In genomic region chr13:76983676-76984075, GRCh38 we compare ENCODE assay signal across 38 cellular contexts. TPM values are rescaled to one million over a fixed set of nuclear protein-coding genes. Genes with fewer than 3 reads are reported as not detected.
"Had no signal": no experiment of that assay in that cellular context is flagged by ENCODE, and none has a peak within 500 bp of the region (broad histone marks: within the 10 kb centered on the region; RNA-seq: fewer than 3 reads in every experiment).

No MANE protein-coding gene starts in this region.

- H3K36me3 ChIP-seq: MG63 had no signal

- DNase-seq: Karpas-422, Kasumi-1, MG63, MM.1S, MV-4-11, NCI-H1048, NCI-H1092, NCI-H1092 treated with DMSO at 0.1 percent for 48 hours, NCI-H1105, NCI-H1105 treated with DMSO at 0.1 percent for 48 hours, NCI-H1417, NCI-H1417 treated with DMSO at 0.1 percent for 48 hours, NCI-H1436, NCI-H1436 treated with DMSO at 0.1 percent for 48 hours, NCI-H146, NCI-H1694, NCI-H1694 treated with DMSO at 0.1 percent for 48 hours, NCI-H187, NCI-H187 treated with DMSO at 0.1 percent for 48 hours, NCI-H1930, NCI-H2029, NCI-H2029 treated with DMSO at 0.1 percent for 48 hours, NCI-H2081 treated with DMSO at 0.1 percent for 48 hours, NCI-H2107, NCI-H2171, NCI-H2171 treated with DMSO at 0.1 percent for 48 hours, NCI-H2227 treated with DMSO at 0.1 percent for 48 hours, NCI-H226, NCI-H345, NCI-H446, NCI-H446 treated with DMSO at 0.1 percent for 48 hours, NCI-H510A, NCI-H510A treated with DMSO at 0.1 percent for 48 hours, NCI-H524 had no signal

- H3K4me3 ChIP-seq: MG63 had no signal

- H3K9me3 ChIP-seq: MG63 had no signal

RNA-seq across cellular contexts. Expression of gene ACOD1, which starts 35.4 kb away (rescaled TPM):
- total RNA-seq: LHCN-M2, M059J, MCF 10A, NCI-H460 had no signal
